8 cellular contexts compared by ENCODE assay signal in the genomic region with DNA sequence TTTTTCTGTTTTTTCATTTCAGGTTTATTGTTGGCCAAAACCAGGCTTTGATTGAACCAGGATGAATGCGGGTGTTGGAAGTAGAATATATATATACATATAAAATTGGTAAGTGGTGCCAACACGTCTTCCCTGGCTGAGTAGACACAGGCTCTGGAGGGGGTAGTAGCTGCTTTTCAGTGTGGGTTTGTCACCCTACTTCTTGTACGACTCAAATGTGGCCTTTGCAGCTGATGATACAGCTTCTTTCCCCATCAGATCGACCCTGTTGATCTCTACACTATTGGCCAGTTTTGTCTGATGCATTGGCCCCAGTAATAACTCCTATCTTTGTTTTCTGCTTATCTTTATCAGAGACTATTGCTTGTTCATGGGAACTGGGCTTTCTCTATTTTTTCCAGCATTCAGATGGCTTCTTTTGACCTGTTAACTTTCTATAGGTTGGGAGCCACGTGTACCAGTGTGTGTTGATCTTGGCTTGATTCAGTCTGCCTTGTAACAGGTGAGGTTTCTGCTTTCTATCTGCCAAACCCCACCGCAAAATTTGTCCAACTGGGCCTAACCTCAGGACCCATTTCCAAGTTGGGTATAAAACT. TPM values are rescaled to one million over a fixed set of nuclear protein-coding genes. Genes with fewer than 3 reads are reported as not detected.
A peak's percentile ranks its signal among the peaks of the same experiment; 100 is the strongest.
DNase-seq lines count a peak whose midpoint lies in the region; ATAC-seq, FAIRE-seq and TF ChIP-seq lines count a peak whose summit lies in the region.

No MANE protein-coding gene starts in this region.

- H3K9me3 ChIP-seq in HepG2 (ENCODE audit: low read length) (no peaks in the 10 kb centered on the region), right lobe of liver (peaks cover 0 to 3% (median 0%) of the 10 kb centered on the region in 4 donors), kidney (ENCODE audit: control insufficient read depth in 1 of 2, low read length in 2 of 2) (peaks cover 10 to 28% of the 10 kb centered on the region in 2 donors), upper lobe of left lung (peaks cover 3 to 43% (median 19%) of the 10 kb centered on the region in 4 donors)

- WGBS in HepG2 (ENCODE audit: low lambda C conversion rate) = 21% methylated on average over 6 of the region's 6 CpGs
- 74% methylated on average over 6 of the region's 6 CpGs for WGBS in right lobe of liver (ENCODE audit: insufficient coverage, low coverage, low lambda C conversion rate, missing lambda C conversion rate)
- 70 to 76% methylated on average over 6 of the region's 6 CpGs for WGBS in upper lobe of left lung, 2 donors

- TF ChIP-seq EP300 in HepG2 (IDR thresholded peaks at IDR 0.05; ENCODE audit: low read depth in 2 of 2, low read length in 2 of 2) (no peak), HepG2 (CRISPR knock-in tag; IDR thresholded peaks at IDR 0.05; ENCODE audit: borderline replicate concordance) (no peak; the same call in 1 of the 2 replicates), upper lobe of left lung (IDR thresholded peaks at IDR 0.05) (no peak)

- H3K9ac ChIP-seq in HepG2 (ENCODE audit: insufficient read depth, low read depth, low read length) = peak overlapping the region; percentile 99
- H3K9ac ChIP-seq in kidney (ENCODE audit: low read length in 2 of 2) = no peak overlapping the region

- H3K9me3 Mint-ChIP-seq in activated T-helper 17 cell treated with anti-CD3 and anti-CD28 coated beads, Interleukin-2, amount 50 U/mL, for 72 hours = peaks cover 16% of the 10 kb centered on the region

- H3K27me3 Mint-ChIP-seq in activated T-helper 17 cell treated with anti-CD3 and anti-CD28 coated beads, Interleukin-2, amount 50 U/mL, for 72 hours = no peaks in the 10 kb centered on the region

- peaks cover 0 to 4% of the 10 kb centered on the region in 2 experiments; a peak in 1 of 5 replicates for H3K27me3 ChIP-seq in HepG2 (ENCODE audit: control insufficient read depth in 1 of 2, insufficient read depth in 2 of 2, low read length in 2 of 2)
- H3K27me3 ChIP-seq in right lobe of liver = no peaks in the 10 kb centered on the region
- H3K27me3 ChIP-seq in upper lobe of left lung = no peaks in the 10 kb centered on the region

- peaks cover 70% of the 10 kb centered on the region for H4K20me1 ChIP-seq in HepG2 (ENCODE audit: insufficient read depth, low read length)

- peak overlapping the region; percentile 100 for H3K27ac Mint-ChIP-seq in activated T-helper 17 cell treated with anti-CD3 and anti-CD28 coated beads, Interleukin-2, amount 50 U/mL, for 72 hours

- CTCF ChIA-PET in HepG2 (lab: Yijun Ruan, JAX; ENCODE audit: low intra/inter-chr PET ratio, low total read pairs) = no interaction called here

- no peak overlapping the region for H2AFZ ChIP-seq in HepG2 (ENCODE audit: low read length)

- in situ Hi-C loops in HepG2 (cut with HindIII; ENCODE audit: extremely low pct_ligation_motif_present, low pct_unique_long_range_greater_than_20kb) = no loop called here

- H3K27ac ChIP-seq in HepG2 (ENCODE audit: extremely low read length, insufficient read depth, low read length) (peak overlapping the region; percentile 91), right lobe of liver (peak overlapping the region in 1 of 3 donors; percentile 14), kidney (ENCODE audit: low read depth in 2 of 2, low read length in 2 of 2) (no peak overlapping the region), upper lobe of left lung (peak overlapping the region; percentile 96 to 99 (median 98))

- DNase-seq in HepG2 (ENCODE audit: low spot score) = no peak
- no peak for DNase-seq in right lobe of liver
- DNase-seq in kidney = no peak
- DNase-seq in upper lobe of left lung = no peak
- no peak for DNase-seq in stimulated activated CD4-positive, alpha-beta T cell treated with anti-CD3 and anti-CD28 coated beads, Interleukin-12 subunit alpha, Interleukin-12 subunit beta, amount 100 ng/mL, for 4 hours
- DNase-seq in HK-2 (ENCODE audit: unreplicated experiment) = no peak

- peaks cover 99% of the 10 kb centered on the region for H3K36me3 Mint-ChIP-seq in activated T-helper 17 cell treated with anti-CD3 and anti-CD28 coated beads, Interleukin-2, amount 50 U/mL, for 72 hours (ENCODE audit: low read depth)

- BruUV-seq in HepG2 (replicated peaks; lab: Mats Ljungman, UMichigan) = no TSS peak

- peak overlapping the region; percentile 98 for H3K4me3 Mint-ChIP-seq in activated T-helper 17 cell treated with anti-CD3 and anti-CD28 coated beads, Interleukin-2, amount 50 U/mL, for 72 hours

- TF ChIP-seq POLR2A in HepG2 (IDR thresholded peaks at IDR 0.05; ENCODE audit: insufficient read depth in 1 of 2, low read depth in 2 of 2, low read length in 2 of 2) = peak in 1 of 2 experiments; percentile 41; a peak in 1 of 4 replicates
- TF ChIP-seq POLR2A in right lobe of liver (IDR thresholded peaks at IDR 0.05) = no peak
- TF ChIP-seq POLR2A in upper lobe of left lung (IDR thresholded peaks at IDR 0.05) = no peak

- H3K79me2 ChIP-seq in HepG2 (ENCODE audit: insufficient read depth, low read length) = peaks cover 91% of the 10 kb centered on the region

- TF ChIP-seq CTCF in HepG2 (CRISPR knock-in tag; IDR thresholded peaks at IDR 0.05) (no peak), right lobe of liver (IDR thresholded peaks at IDR 0.05) (no peak), kidney (IDR thresholded peaks at IDR 0.05; ENCODE audit: borderline replicate concordance, extremely low read depth, insufficient read depth) (no peak), upper lobe of left lung (IDR thresholded peaks at IDR 0.05) (no peak)

- ATAC-seq in HepG2 (no peak), right lobe of liver (no peak), upper lobe of left lung (ENCODE audit: low FRiP score in 2 of 2) (no peak), HG02938 (IDR thresholded peaks at IDR 0.05; ENCODE audit: unreplicated experiment) (no peak)
- no peak for ATAC-seq in activated T-helper 17 cell treated with anti-CD3 and anti-CD28 coated beads, Interleukin-2, amount 50 U/mL, for 72 hours (replicated peaks)

- H3K4me3 ChIP-seq in HepG2 (replicated peaks in 1 of 3; ENCODE audit: insufficient read depth in 1 of 3, low read depth in 2 of 3, low read length in 3 of 3) = peak overlapping the region; percentile 91 to 98 (median 93)
- peak overlapping the region in 1 of 3 donors; percentile 83 for H3K4me3 ChIP-seq in right lobe of liver
- peak overlapping the region; percentile 39 to 100 for H3K4me3 ChIP-seq in kidney (ENCODE audit: low read length in 2 of 2)
- H3K4me3 ChIP-seq in upper lobe of left lung = peak overlapping the region in 3 of 4 donors; percentile 82 to 94 (median 86)

- TF ChIP-seq RAD21 in HepG2 (CRISPR knock-in tag; IDR thresholded peaks at IDR 0.05) = no peak

- H3K4me2 ChIP-seq in HepG2 (ENCODE audit: low read depth, low read length) = peak overlapping the region; percentile 96

- POLR2A ChIA-PET in HepG2 (lab: Yijun Ruan, JAX) = interaction anchor here (0.6 to 6.0 kb wide), 10 partner anchors 8 to 892 kb away, joined by 3 to 46 read pairs (median 3); partner anchors contain the start of gene DDX27

- peaks cover 34 to 60% of the 10 kb centered on the region in 2 experiments for H3K36me3 ChIP-seq in HepG2 (replicated peaks in 1 of 2; ENCODE audit: control insufficient read depth in 1 of 2, insufficient read depth in 2 of 2, low read length in 2 of 2)
- peaks cover 13 to 54% (median 48%) of the 10 kb centered on the region in 4 donors for H3K36me3 ChIP-seq in right lobe of liver
- peaks cover 45 to 57% of the 10 kb centered on the region in 2 donors for H3K36me3 ChIP-seq in kidney (ENCODE audit: control insufficient read depth in 1 of 2, insufficient read depth in 2 of 2, low read length in 2 of 2)
- H3K36me3 ChIP-seq in upper lobe of left lung = peaks cover 34 to 63% (median 60%) of the 10 kb centered on the region in 4 donors

- intact Hi-C loops in HepG2 (cut with micrococcal nuclease; ENCODE audit: unreplicated experiment) (no loop called here), right lobe of liver (cut with DNase I) (no loop called here), kidney (cut with DNase I) (no loop called here)

- H3K4me1 ChIP-seq in HepG2 (ENCODE audit: insufficient read depth, low read length) = peaks cover 71% of the 10 kb centered on the region
- H3K4me1 ChIP-seq in right lobe of liver = peaks cover 0 to 38% (median 13%) of the 10 kb centered on the region in 4 donors
- peaks cover 15 to 19% of the 10 kb centered on the region in 2 donors for H3K4me1 ChIP-seq in kidney (ENCODE audit: control insufficient read depth in 1 of 2, insufficient read depth in 1 of 2, low read depth in 1 of 2, low read length in 2 of 2)
- peaks cover 46 to 62% (median 53%) of the 10 kb centered on the region in 4 donors for H3K4me1 ChIP-seq in upper lobe of left lung

- H3K4me1 Mint-ChIP-seq in activated T-helper 17 cell treated with anti-CD3 and anti-CD28 coated beads, Interleukin-2, amount 50 U/mL, for 72 hours = peaks cover 57% of the 10 kb centered on the region

- FAIRE-seq in HepG2 (lab: Jason Lieb, UNC) = no peak
- no peak for FAIRE-seq in kidney (lab: Jason Lieb, UNC)

RNA-seq across cellular contexts. Expression of gene ZNFX1, which starts 2.7 kb away (rescaled TPM):
- 11.1 and 15.9 TPM in 2 replicates for total RNA-seq in HepG2 (2016; rRNA removed; fragmentation: Illumina TruSeq; extraction: Trizol)
- 6.3 and 6.5 TPM in 2 replicates for total RNA-seq in HepG2 (2016; cell fraction: cytosol; rRNA removed; fragmentation: Illumina TruSeq; extraction: Trizol; ENCODE audit: low read depth)
- total RNA-seq in HepG2 (2016; cell fraction: insoluble cytoplasmic fraction; rRNA removed; fragmentation: Illumina TruSeq; extraction: Trizol) = 11.0 and 12.7 TPM in 2 replicates
- 9.7 and 10.8 TPM in 2 replicates for total RNA-seq in HepG2 (2016; cell fraction: membrane; rRNA removed; fragmentation: Illumina TruSeq; extraction: Trizol)
- total RNA-seq in HepG2 (2016; cell fraction: nucleus; rRNA removed; fragmentation: Illumina TruSeq; extraction: Trizol) = 14.7 and 16.0 TPM in 2 replicates
- polyA plus RNA-seq in HepG2 (2011; rRNA removed) = 2.9 and 3.5 TPM in 2 replicates
- polyA plus RNA-seq in HepG2 (2011; cell fraction: cytosol; rRNA removed) = 2.2 and 3.5 TPM in 2 replicates
- 4.5 and 5.9 TPM in 2 replicates for polyA plus RNA-seq in HepG2 (2011; cell fraction: nucleus; rRNA removed)
- polyA plus RNA-seq in HepG2 (2012) = 5.3 and 8.2 TPM in 2 replicates
- polyA plus RNA-seq in HepG2 (2016; cell fraction: cytosol; fragmentation: Illumina TruSeq; extraction: Trizol; ENCODE audit: low read depth) = 1.1 and 1.4 TPM in 2 replicates
- polyA plus RNA-seq in HepG2 (2016; cell fraction: insoluble cytoplasmic fraction; fragmentation: Illumina TruSeq; extraction: Trizol; ENCODE audit: low read depth) = 5.1 and 6.1 TPM in 2 replicates
- 2.2 TPM in 2 replicates for polyA plus RNA-seq in HepG2 (2016; cell fraction: membrane; fragmentation: Illumina TruSeq; extraction: Trizol; ENCODE audit: low read depth)
- 16.4 and 18.7 TPM in 2 replicates for polyA plus RNA-seq in HepG2 (2016; cell fraction: nucleus; fragmentation: Illumina TruSeq; extraction: Trizol; ENCODE audit: insufficient read depth, low read depth)
- 10.7 and 26.2 TPM in 2 replicates for polyA minus RNA-seq in HepG2 (2011; rRNA and poly(A)+ RNA removed; ENCODE audit: low replicate concordance)
- 5.7 and 8.7 TPM in 2 replicates for polyA minus RNA-seq in HepG2 (2011; cell fraction: cytosol; rRNA and poly(A)+ RNA removed)
- polyA minus RNA-seq in HepG2 (2011; cell fraction: nucleus; rRNA and poly(A)+ RNA removed) = 17.6 and 27.1 TPM in 2 replicates
- total RNA-seq in right lobe of liver = 10 to 100 TPM in 5 of 6 experiments, 1 to 10 TPM in 1; 9.3 to 17.5 (median 13.9) TPM
- total RNA-seq in activated T-helper 17 cell treated with anti-CD3 and anti-CD28 coated beads, Interleukin-2, amount 50 U/mL, for 72 hours = 10 to 100 TPM; 32.8 to 54.9 TPM
- 44.0 TPM for total RNA-seq in kidney
- polyA plus RNA-seq in kidney (ENCODE audit: insufficient read depth, low read depth, low replicate concordance) = 8.0 TPM
- 10 to 100 TPM; 39.3 to 64.6 (median 42.4) TPM for total RNA-seq in upper lobe of left lung

Comparison
In these comparisons a context has a peak if more than half of its experiments do, and no peak if none do; other contexts are left out.
1. H3K27ac ChIP-seq: peak in HepG2 (single experiment) and upper lobe of left lung (4 of 4); none in kidney (0 of 2).